14 cellular contexts compared by ENCODE assay signal in genomic region chrX:3680459-3680858, GRCh38. TPM values are rescaled to one million over a fixed set of nuclear protein-coding genes. Genes with fewer than 3 reads are reported as not detected.
DNase-seq lines count a peak whose midpoint lies in the region; ATAC-seq and TF ChIP-seq lines count a peak whose summit lies in the region.
"Had no signal": no experiment of that assay in that cellular context is flagged by ENCODE, and none has a peak within 500 bp of the region (broad histone marks: within the 10 kb centered on the region; RNA-seq: fewer than 3 reads in every experiment).

No MANE protein-coding gene starts in this region.

- no peak for TF ChIP-seq CTCF in osteocyte (IDR thresholded peaks at IDR 0.05)

- peaks cover 16% of the 10 kb centered on the region for H3K36me3 Mint-ChIP-seq in central memory CD8-positive, alpha-beta T cell (ENCODE audit: insufficient read depth)
- H3K36me3 Mint-ChIP-seq in osteocyte (ENCODE audit: unreplicated experiment): peaks cover 3% of the 10 kb centered on the region

- DNase-seq in H4 (ENCODE audit: low spot score) (peak; percentile 60), RPMI7951 (ENCODE audit: low read depth) (peak; percentile 11), osteocyte (ENCODE audit: extremely low spot score, unreplicated experiment) (no peak)
- DNase-seq in central memory CD8-positive, alpha-beta T cell (ENCODE audit: low spot score in 2 of 2): no peak
- DNase-seq in activated CD8-positive, alpha-beta memory T cell treated with anti-CD3 and anti-CD28 coated beads for 24 hours: no peak
- DNase-seq: BE2C; Caco-2; CD8-positive, alpha-beta T cell; DMS53; GM23248; H7 had no signal

- H3K27me3 Mint-ChIP-seq in central memory CD8-positive, alpha-beta T cell: no peaks in the 10 kb centered on the region
- no peaks in the 10 kb centered on the region for H3K27me3 Mint-ChIP-seq in osteocyte (ENCODE audit: unreplicated experiment)

- peaks cover 25% of the 10 kb centered on the region for H3K4me1 Mint-ChIP-seq in central memory CD8-positive, alpha-beta T cell
- peaks cover 36% of the 10 kb centered on the region for H3K4me1 Mint-ChIP-seq in osteocyte (ENCODE audit: unreplicated experiment)

- H3K27ac Mint-ChIP-seq in central memory CD8-positive, alpha-beta T cell (ENCODE audit: low read depth): peak overlapping the region; percentile 44
- H3K27ac Mint-ChIP-seq in osteocyte (ENCODE audit: unreplicated experiment): peak overlapping the region; percentile 41
- H3K27ac Mint-ChIP-seq: CD8-positive, alpha-beta T cell had no signal

- ATAC-seq in central memory CD8-positive, alpha-beta T cell (replicated peaks; ENCODE audit: extremely low read depth, poor library complexity, severe bottlenecking): no peak
- ATAC-seq in HG02973 (IDR thresholded peaks at IDR 0.05; ENCODE audit: unreplicated experiment) (no peak), HG02571 (IDR thresholded peaks at IDR 0.05; ENCODE audit: unreplicated experiment) (no peak), GM21447 (IDR thresholded peaks at IDR 0.05; ENCODE audit: unreplicated experiment) (no peak)
- ATAC-seq: CD8-positive, alpha-beta T cell had no signal

- H3K9me3 Mint-ChIP-seq in central memory CD8-positive, alpha-beta T cell: no peaks in the 10 kb centered on the region
- H3K9me3 Mint-ChIP-seq in osteocyte (ENCODE audit: unreplicated experiment): no peaks in the 10 kb centered on the region
- H3K9me3 Mint-ChIP-seq: CD8-positive, alpha-beta T cell had no signal

- H3K4me3 Mint-ChIP-seq in central memory CD8-positive, alpha-beta T cell: peak overlapping the region; percentile 29
- H3K4me3 Mint-ChIP-seq in osteocyte (ENCODE audit: unreplicated experiment): no peak overlapping the region
- H3K4me3 Mint-ChIP-seq: CD8-positive, alpha-beta T cell had no signal

RNA-seq across cellular contexts. Expression of gene PRKX, which starts 33.0 kb away (rescaled TPM):
- total RNA-seq in H4 (2014; rRNA removed; shearing (Covaris generic)): 5.4 and 20.4 TPM in 2 replicates
- 3.5 and 4.7 TPM in 2 replicates for total RNA-seq in RPMI7951 (2014; rRNA removed; shearing (Covaris generic))
- 32.2 and 37.2 TPM in 2 replicates for total RNA-seq in osteocyte

Comparison
In these comparisons a context has a peak if more than half of its experiments do, and no peak if none do; other contexts are left out.
1. DNase-seq: peak in H4 (single experiment) and RPMI7951 (single experiment); none in central memory CD8-positive, alpha-beta T cell (0 of 2), osteocyte (single experiment) and activated CD8-positive, alpha-beta memory T cell treated with anti-CD3 and anti-CD28 coated beads for 24 hours (single experiment).